In the genomic region with DNA sequence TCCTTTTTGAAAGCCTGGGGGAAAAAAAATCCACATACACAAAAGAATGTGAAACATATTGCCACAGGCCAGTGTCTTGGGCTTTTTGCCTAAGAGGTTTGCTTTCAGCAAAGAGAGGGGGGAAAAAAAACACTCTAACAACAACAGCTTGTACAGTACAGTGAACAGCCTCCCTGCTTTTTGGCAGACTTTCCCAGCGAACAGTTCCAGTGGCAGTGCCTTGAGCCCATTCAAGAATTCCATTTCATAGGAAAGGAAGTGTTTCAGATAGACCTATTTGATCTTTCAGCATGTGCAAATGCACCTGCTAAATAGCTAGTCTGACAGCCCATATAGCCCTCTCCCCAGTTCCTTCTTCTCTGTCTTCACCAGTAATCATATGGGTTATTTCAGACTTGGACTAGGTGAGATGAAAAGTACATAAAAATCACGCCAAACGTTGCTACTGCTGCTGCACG, we compare ENCODE assay signal across 8 cellular contexts. TPM values are rescaled to one million over a fixed set of nuclear protein-coding genes. Genes with fewer than 3 reads are reported as not detected.
A peak's percentile ranks its signal among the peaks of the same experiment; 100 is the strongest.
DNase-seq lines count a peak whose midpoint lies in the region; ATAC-seq and TF ChIP-seq lines count a peak whose summit lies in the region.

No MANE protein-coding gene starts in this region.

- CTCF ChIA-PET in activated B cell treated with CpG ODN at 0.5 μM for 24 hours (lab: Charles Lee) = interaction anchor here (0.7 to 2.3 kb wide), 5 partner anchors 21 to 39 kb away, joined by 3 to 5 read pairs (median 3); no protein-coding TSS in a partner anchor

- POLR2A ChIA-PET in activated B cell treated with CpG ODN at 0.5 μM for 24 hours (lab: Charles Lee) = interaction anchor here (0.6 to 2.0 kb wide), 7 partner anchors 10 to 405 kb away, joined by 3 to 10 read pairs (median 4); no protein-coding TSS in a partner anchor

- H3K36me3 Mint-ChIP-seq in activated B cell treated with CpG ODN at 0.5 μM for 24 hours (ENCODE audit: low read depth) (peaks cover 13% of the 10 kb centered on the region), glutamatergic neuron (ENCODE audit: unreplicated experiment) (no peaks in the 10 kb centered on the region)

- H3K27me3 ChIP-seq in trophoblast cell (ENCODE audit: insufficient read depth, low read length) = no peaks in the 10 kb centered on the region

- ATAC-seq in GM19043 (IDR thresholded peaks at IDR 0.05; ENCODE audit: low read depth, unreplicated experiment) (peak; percentile 33), HG03354 (IDR thresholded peaks at IDR 0.05; ENCODE audit: poor library complexity, severe bottlenecking, unreplicated experiment) (peak; percentile 57), activated B cell treated with CpG ODN at 0.5 μM for 24 hours (ENCODE audit: low read depth) (peak; percentile 62)

- H2BK12ac ChIP-seq in trophoblast cell (ENCODE audit: low read length) = no peak overlapping the region

- no peak overlapping the region for H4K12ac ChIP-seq in trophoblast cell (ENCODE audit: low read depth, low read length)

- DNase-seq in AG20443 (ENCODE audit: low spot score) = peak; percentile 50
- no peak for DNase-seq in activated B cell treated with CpG ODN at 0.5 μM for 24 hours
- no peak for DNase-seq in glutamatergic neuron
- DNase-seq in trophoblast cell = peak in 1 of 2 donors; percentile 39
- DNase-seq in NCI-H345 (lab: John Stamatoyannopoulos, UW) = no peak
- DNase-seq in COLO829 (ENCODE audit: low spot score) = no peak

- H3K14ac ChIP-seq in trophoblast cell (ENCODE audit: low read length) = no peak overlapping the region

- H3K27ac Mint-ChIP-seq in activated B cell treated with CpG ODN at 0.5 μM for 24 hours (peak overlapping the region; percentile 93), glutamatergic neuron (ENCODE audit: unreplicated experiment) (peak overlapping the region; percentile 87)

- peak overlapping the region; percentile 73 for H3K4me2 ChIP-seq in trophoblast cell (ENCODE audit: low read length)

- peak overlapping the region; percentile 72 for H4K91ac ChIP-seq in trophoblast cell (ENCODE audit: low read depth, low read length)

- no peak overlapping the region for H2AFZ ChIP-seq in trophoblast cell (ENCODE audit: insufficient read depth, low read length, poor library complexity)

- H3K9me3 Mint-ChIP-seq in activated B cell treated with CpG ODN at 0.5 μM for 24 hours = no peaks in the 10 kb centered on the region
- H3K9me3 Mint-ChIP-seq in glutamatergic neuron (ENCODE audit: unreplicated experiment) = peaks cover 2% of the 10 kb centered on the region

- H3K4me1 ChIP-seq in trophoblast cell (ENCODE audit: control insufficient read depth in 1 of 2, insufficient read depth in 2 of 2, low read length in 2 of 2) = peaks cover 3% of the 10 kb centered on the region in 2 experiments

- no peak overlapping the region for H3K18ac ChIP-seq in trophoblast cell (ENCODE audit: low read length)

- H3K4me3 ChIP-seq in trophoblast cell (ENCODE audit: low read depth, low read length) = peak overlapping the region; percentile 76

- H2BK5ac ChIP-seq in trophoblast cell (ENCODE audit: low read depth, low read length, poor library complexity) = no peak overlapping the region

- H3K4ac ChIP-seq in trophoblast cell (ENCODE audit: low read depth, low read length) = no peak overlapping the region

- H4K8ac ChIP-seq in trophoblast cell (ENCODE audit: low read depth, low read length) = peak overlapping the region; percentile 59

- peaks cover 2% of the 10 kb centered on the region for H3K79me1 ChIP-seq in trophoblast cell (ENCODE audit: low read length)

- H3K27ac ChIP-seq in trophoblast cell (ENCODE audit: low read depth, low read length) = peak overlapping the region; percentile 78

- H2AK5ac ChIP-seq in trophoblast cell (ENCODE audit: low read length) = no peak overlapping the region

- H3K4me1 Mint-ChIP-seq in activated B cell treated with CpG ODN at 0.5 μM for 24 hours (peaks cover 45% of the 10 kb centered on the region), glutamatergic neuron (ENCODE audit: low read depth, unreplicated experiment) (peaks cover 8% of the 10 kb centered on the region)

- WGBS in trophoblast cell (ENCODE audit: extremely low coverage, insufficient coverage, insufficient read length) = no CpG with 5 or more reads among the region's 4 CpGs

- H3K27me3 Mint-ChIP-seq in activated B cell treated with CpG ODN at 0.5 μM for 24 hours (no peaks in the 10 kb centered on the region), glutamatergic neuron (ENCODE audit: unreplicated experiment) (peaks cover 2% of the 10 kb centered on the region)

- TF ChIP-seq CTCF in activated B cell treated with CpG ODN at 0.5 μM for 24 hours (IDR thresholded peaks at IDR 0.05) (no peak), glutamatergic neuron (IDR thresholded peaks at IDR 0.05; ENCODE audit: partially characterized antibody, unreplicated experiment) (no peak)

- H3K79me2 ChIP-seq in trophoblast cell (ENCODE audit: control insufficient read depth, insufficient read depth, low read length, poor library complexity) = peaks cover 4% of the 10 kb centered on the region

- no peaks in the 10 kb centered on the region for H3K36me3 ChIP-seq in trophoblast cell (ENCODE audit: control insufficient read depth in 1 of 2, insufficient read depth in 2 of 2, low read length in 2 of 2)

- no peaks in the 10 kb centered on the region for H3K9me3 ChIP-seq in trophoblast cell (ENCODE audit: insufficient read depth, low read depth, low read length)

- intact Hi-C loops in activated B cell treated with CpG ODN at 0.5 μM for 24 hours (cut with micrococcal nuclease) = no loop called here

- H3K9ac ChIP-seq in trophoblast cell (ENCODE audit: low read length) = no peak overlapping the region

- H2BK120ac ChIP-seq in trophoblast cell (ENCODE audit: insufficient read depth, low read length, poor library complexity) = no peak overlapping the region

- H3K23ac ChIP-seq in trophoblast cell (ENCODE audit: low read length) = no peak overlapping the region

- H3K4me3 Mint-ChIP-seq in activated B cell treated with CpG ODN at 0.5 μM for 24 hours = peak overlapping the region; percentile 98
- H3K4me3 Mint-ChIP-seq in glutamatergic neuron (ENCODE audit: unreplicated experiment) = peak overlapping the region; percentile 97

RNA-seq across cellular contexts. Expression of a gene that starts 0.5 kb away (rescaled TPM):
- 7.9 and 9.0 TPM in 2 replicates for total RNA-seq in activated B cell treated with CpG ODN at 0.5 μM for 24 hours
- 7.9 TPM for total RNA-seq in glutamatergic neuron (ENCODE audit: unreplicated experiment)
- polyA plus RNA-seq in trophoblast cell (2013) = 37.1 and 39.9 TPM in 2 replicates
